ENCODE assay signal across 1 cellular context in genomic region chr15:101113114-101114005, GRCh38.
TF ChIP-seq lines count a peak whose summit lies in the region.

No MANE protein-coding gene starts in this region.

TF ChIP-seq in K562, 482 proteins besides CTCF, POLR2A, EP300 and RAD21 (continued from another document):
- TF ChIP-seq AFF1 (IDR thresholded peaks at IDR 0.05; ENCODE audit: low read depth in 1 of 2, partially characterized antibody in 2 of 2): peak in 1 of 2 experiments; percentile 32
- peak; percentile 54; the same call in 1 of the 2 replicates for TF ChIP-seq CEBPB (tag; IDR thresholded peaks at IDR 0.05)
- no peak for TF ChIP-seq TAF7 (tag; IDR thresholded peaks at IDR 0.05)
- no peak for TF ChIP-seq GABPB2 (CRISPR knock-in tag; conservative IDR thresholded peaks at IDR 0.05)
- no peak for TF ChIP-seq THRAP3 (IDR thresholded peaks at IDR 0.05; ENCODE audit: borderline replicate concordance)
- no peak for TF ChIP-seq HMG20B (CRISPR knock-in tag; IDR thresholded peaks at IDR 0.05)
- TF ChIP-seq ADNP (tag; IDR thresholded peaks at IDR 0.05): peak; percentile 34; the same call in 1 of the 2 replicates
- 0 out of 4 replicates have a peak, but pooled peaks of 1 of the 2 experiments have one; percentile 10 for TF ChIP-seq NRF1 (conservative IDR thresholded peaks at IDR 0.05 in 1 of 2, IDR thresholded peaks at IDR 0.05 in 1 of 2)
- peak; percentile 70 for TF ChIP-seq RBM25 (IDR thresholded peaks at IDR 0.05; ENCODE audit: low read depth, low read length, severe bottlenecking)
- peak in 1 of 2 experiments; percentile 34; a peak in 1 of 4 replicates for TF ChIP-seq KDM1A (IDR thresholded peaks at IDR 0.05)
- TF ChIP-seq RERE (CRISPR knock-in tag; IDR thresholded peaks at IDR 0.05; ENCODE audit: borderline replicate concordance): no peak
- TF ChIP-seq ATF7 (IDR thresholded peaks at IDR 0.05): no peak
- no peak for TF ChIP-seq RUNX1 (IDR thresholded peaks at IDR 0.05; ENCODE audit: low read depth)
- TF ChIP-seq VEZF1 (CRISPR knock-in tag; IDR thresholded peaks at IDR 0.05): no peak
- TF ChIP-seq BCOR (IDR thresholded peaks at IDR 0.05): peak; percentile 73
- TF ChIP-seq CBX1 (IDR thresholded peaks at IDR 0.05; ENCODE audit: low read depth): peak; percentile 65; the same call in 1 of the 2 replicates
